In the genomic region with DNA sequence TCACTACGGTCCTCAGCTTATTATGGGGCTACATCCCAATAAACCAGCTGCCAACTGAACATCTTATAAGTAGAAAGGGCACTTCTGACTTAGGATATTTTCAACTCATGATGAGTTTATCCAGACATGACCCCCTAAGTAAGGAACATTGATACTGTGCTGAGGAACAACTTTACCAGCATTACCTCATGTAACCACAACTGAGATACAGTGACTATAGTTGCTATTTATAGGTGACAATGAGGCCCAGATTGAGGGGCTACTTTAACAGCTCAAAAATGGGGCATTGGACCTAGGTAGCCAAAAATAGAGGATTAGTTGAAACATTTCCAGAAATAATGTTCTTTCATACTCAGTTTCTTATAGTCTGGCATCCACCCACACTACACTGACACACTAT, we compare ENCODE assay signal across 17 cellular contexts. TPM values are rescaled to one million over a fixed set of nuclear protein-coding genes. Genes with fewer than 3 reads are reported as not detected.
DNase-seq lines count a peak whose midpoint lies in the region; ATAC-seq and TF ChIP-seq lines count a peak whose summit lies in the region.
"Had no signal": no experiment of that assay in that cellular context is flagged by ENCODE, and none has a peak within 500 bp of the region (broad histone marks: within the 10 kb centered on the region; RNA-seq: fewer than 3 reads in every experiment).

No MANE protein-coding gene starts in this region.

- H3K4me1 Mint-ChIP-seq in MCF 10A (ENCODE audit: insufficient read depth, unreplicated experiment) = no peaks in the 10 kb centered on the region

- ATAC-seq in GM18499 (IDR thresholded peaks at IDR 0.05; ENCODE audit: insufficient read depth, unreplicated experiment) (peak; percentile 60), HG02870 (IDR thresholded peaks at IDR 0.05; ENCODE audit: unreplicated experiment) (peak; percentile 64)
- ATAC-seq: pancreas, upper lobe of right lung had no signal

- no peaks in the 10 kb centered on the region for H3K27me3 Mint-ChIP-seq in MCF 10A (ENCODE audit: insufficient read depth, unreplicated experiment)

- DNase-seq in SJCRH30 (peak in 1 of 2 experiments; percentile 39), iris pigment epithelial cell (ENCODE audit: low read depth) (peak; percentile 23), COLO829 (ENCODE audit: low spot score) (no peak), nucleus accumbens (lab: John Stamatoyannopoulos, UW) (no peak), NCI-H2196 treated with DMSO at 0.1 percent for 48 hours (lab: John Stamatoyannopoulos, UW; ENCODE audit: unreplicated experiment) (no peak), MCF 10A (ENCODE audit: unreplicated experiment) (no peak)
- DNase-seq: activated CD4-positive, CD25-positive, alpha-beta regulatory T cell treated with anti-CD3 and anti-CD28 coated beads, Interleukin-2, amount 50 U/mL, for 72 hours; COR-L47; hypothalamus; NCI-H1694 treated with DMSO at 0.1 percent for 48 hours; NCI-H774; pancreas; upper lobe of right lung had no signal

- H3K4me1 ChIP-seq in SJCRH30 = peaks cover 13% of the 10 kb centered on the region
- H3K4me1 ChIP-seq: pancreas, upper lobe of right lung had no signal

- POLR2A ChIA-PET in MCF 10A (lab: Yijun Ruan, JAX) = interaction anchor here (0.9 kb wide), 1 partner anchor 26 kb away, joined by 3 read pairs; a partner anchor contains a TSS

- H3K4me3 ChIP-seq in SJCRH30 = no peak overlapping the region
- H3K4me3 ChIP-seq: pancreas, upper lobe of right lung had no signal

- intact Hi-C loops in MCF 10A (cut with micrococcal nuclease) = no loop called here

- BruUV-seq in MCF 10A (replicated peaks; lab: Mats Ljungman, UMichigan) = no TSS peak

- H3K27ac Mint-ChIP-seq in MCF 10A (ENCODE audit: low read depth, unreplicated experiment) = no peak overlapping the region
- H3K27ac Mint-ChIP-seq: activated T-helper 1 cell treated with anti-CD3 and anti-CD28 coated beads, Interleukin-12 subunit alpha, Interleukin-12 subunit beta, Interleukin-2, Interleukin-4 antibody, amounts not matched to agents 30 ng/mL and 10 ng/mL and 1 ng/mL, durations not matched to agents 14 hours and 24 hours and 36 hours had no signal

- no peak for TF ChIP-seq CTCF in MCF 10A (IDR thresholded peaks at IDR 0.05; ENCODE audit: unreplicated experiment)

- peak overlapping the region; percentile 4; the same call in 1 of the 2 replicates for H3K27ac ChIP-seq in SJCRH30
- H3K27ac ChIP-seq: epithelial cell of prostate, pancreas, upper lobe of right lung had no signal

- H3K9me3 ChIP-seq in SJCRH30 (replicated peaks) = no peaks in the 10 kb centered on the region
- H3K9me3 ChIP-seq: pancreas, upper lobe of right lung had no signal

- peaks cover 50% of the 10 kb centered on the region for H3K36me3 Mint-ChIP-seq in MCF 10A (ENCODE audit: insufficient read depth, unreplicated experiment)

- CTCF ChIA-PET in MCF 10A (lab: Yijun Ruan, JAX) = interaction anchor here (0.6 to 1.2 kb wide), 3 partner anchors 11 to 133 kb away, joined by 4 to 5 read pairs (median 4); no protein-coding TSS in a partner anchor

- no peaks in the 10 kb centered on the region for H3K9me3 Mint-ChIP-seq in MCF 10A (ENCODE audit: unreplicated experiment)
- H3K9me3 Mint-ChIP-seq: activated T-helper 1 cell treated with anti-CD3 and anti-CD28 coated beads, Interleukin-12 subunit alpha, Interleukin-12 subunit beta, Interleukin-2, Interleukin-4 antibody, amounts not matched to agents 30 ng/mL and 10 ng/mL and 1 ng/mL, durations not matched to agents 14 hours and 24 hours and 36 hours had no signal

- H3K36me3 ChIP-seq in SJCRH30 = peaks cover 43% of the 10 kb centered on the region

- no peaks in the 10 kb centered on the region for H3K27me3 ChIP-seq in SJCRH30
- H3K27me3 ChIP-seq: pancreas, upper lobe of right lung had no signal

- H3K4me3 Mint-ChIP-seq in MCF 10A (ENCODE audit: unreplicated experiment) = no peak overlapping the region
- H3K4me3 Mint-ChIP-seq: activated T-helper 1 cell treated with anti-CD3 and anti-CD28 coated beads, Interleukin-12 subunit alpha, Interleukin-12 subunit beta, Interleukin-2, Interleukin-4 antibody, amounts not matched to agents 30 ng/mL and 10 ng/mL and 1 ng/mL, durations not matched to agents 14 hours and 24 hours and 36 hours had no signal

RNA-seq across cellular contexts. Expression of a gene that starts 9.6 kb away (rescaled TPM):
- 126 and 148 TPM in 2 replicates for total RNA-seq in SJCRH30 (2014; rRNA removed; shearing (Covaris generic))
- 213 and 262 TPM in 2 replicates for total RNA-seq in MCF 10A (2022)

RNA-seq across cellular contexts. Expression of a gene that starts 26.8 kb away (rescaled TPM):
- 77.0 and 79.3 TPM in 2 replicates for total RNA-seq in SJCRH30 (2014; rRNA removed; shearing (Covaris generic))
- total RNA-seq in MCF 10A (2022) = 5.9 and 16.4 TPM in 2 replicates

RNA-seq across cellular contexts. Expression of a gene that starts 26.9 kb away (rescaled TPM):
- total RNA-seq in SJCRH30 (2014; rRNA removed; shearing (Covaris generic)) = 37.7 and 40.5 TPM in 2 replicates
- 16.8 and 20.8 TPM in 2 replicates for total RNA-seq in MCF 10A (2022)
